In genomic region chr11:68383976-68384501, GRCh38 we compare ENCODE assay signal across 9 cellular contexts.
DNase-seq lines count a peak whose midpoint lies in the region; ATAC-seq and TF ChIP-seq lines count a peak whose summit lies in the region.
"Had no signal": no experiment of that assay in that cellular context is flagged by ENCODE, and none has a peak within 500 bp of the region (broad histone marks: within the 10 kb centered on the region; RNA-seq: fewer than 3 reads in every experiment).

No MANE protein-coding gene starts in this region.

- ATAC-seq in GM18517 (IDR thresholded peaks at IDR 0.05; ENCODE audit: unreplicated experiment) (no peak), HG03175 (IDR thresholded peaks at IDR 0.05; ENCODE audit: unreplicated experiment) (no peak)

- TF ChIP-seq CTCF in Calu3 (IDR thresholded peaks at IDR 0.05; ENCODE audit: unreplicated experiment) (peak; percentile 97), lower leg skin (IDR thresholded peaks at IDR 0.05) (peak in 1 of 3 donors; percentile 72)

- 2 to 7% methylated on average over 8 of the region's 9 CpGs for WGBS in lower leg skin, 2 donors

- H3K36me3 Mint-ChIP-seq in Calu3 (ENCODE audit: insufficient read depth, unreplicated experiment) = peaks cover 23% of the 10 kb centered on the region

- H3K4me3 ChIP-seq in lower leg skin (ENCODE audit: low read depth, poor library complexity, severe bottlenecking) = no peak overlapping the region

- no peaks in the 10 kb centered on the region for H3K9me3 Mint-ChIP-seq in Calu3 (ENCODE audit: low read depth, unreplicated experiment)
- H3K9me3 Mint-ChIP-seq: T-helper 1 cell treated with Interleukin-12 subunit alpha and Interleukin-12 subunit beta and Interleukin-4 antibody, amounts not matched to agents 30 μg/mL and 1 μg/mL, for 36 hours had no signal

- no peak for TF ChIP-seq POLR2A in lower leg skin (IDR thresholded peaks at IDR 0.05)

- CTCF ChIA-PET in Calu3 (lab: Charles Lee) = no interaction called here

- DNase-seq in Calu3 (peak; percentile 83), cerebellum (ENCODE audit: low spot score) (peak; percentile 67), lower leg skin (ENCODE audit: low spot score in 2 of 2) (peak; percentile 55 to 92)
- DNase-seq in activated CD4-positive, alpha-beta T cell treated with anti-CD3 and anti-CD28 coated beads for 24 hours (ENCODE audit: low read depth in 2 of 2) = peak; percentile 53 to 62
- peak; percentile 18 to 21 for DNase-seq in stimulated activated CD8-positive, alpha-beta memory T cell treated with anti-CD3 and anti-CD28 coated beads, Interleukin-15, amount 100 ng/mL, for 48 hours (ENCODE audit: low read depth in 2 of 2)

- BruUV-seq in Calu3 (replicated peaks; lab: Mats Ljungman, UMichigan) = no TSS peak

- H3K27me3 Mint-ChIP-seq in Calu3 (ENCODE audit: unreplicated experiment) = no peaks in the 10 kb centered on the region

- H3K4me3 Mint-ChIP-seq in Calu3 (ENCODE audit: low read depth, unreplicated experiment) = no peak overlapping the region
- H3K4me3 Mint-ChIP-seq: T-helper 1 cell treated with Interleukin-12 subunit alpha and Interleukin-12 subunit beta and Interleukin-4 antibody, amounts not matched to agents 30 μg/mL and 1 μg/mL, for 36 hours had no signal

- peak; percentile 92 for TF ChIP-seq RAD21 in Ishikawa (IDR thresholded peaks at IDR 0.05; ENCODE audit: low read depth)

- TF ChIP-seq EP300 in Ishikawa (IDR thresholded peaks at IDR 0.05; ENCODE audit: borderline replicate concordance) = no peak

- H3K4me1 Mint-ChIP-seq in Calu3 (ENCODE audit: low read depth, unreplicated experiment) = peaks cover 25% of the 10 kb centered on the region

- no peak overlapping the region for H3K27ac Mint-ChIP-seq in Calu3 (ENCODE audit: unreplicated experiment)
- H3K27ac Mint-ChIP-seq: T-helper 1 cell treated with Interleukin-12 subunit alpha and Interleukin-12 subunit beta and Interleukin-4 antibody, amounts not matched to agents 30 μg/mL and 1 μg/mL, for 36 hours had no signal

- intact Hi-C loops in Calu3 (cut with micrococcal nuclease; ENCODE audit: unreplicated experiment) (loop anchor here (10.0 kb wide), 1 partner anchor 69 kb away; the partner anchor contains the start of gene LRP5), lower leg skin (cut with DNase I; ENCODE audit: low total_unique reads) (loop anchor here (2.0 kb wide), 1 partner anchor 125 kb away; no protein-coding TSS in a partner anchor)

TF ChIP-seq in Ishikawa, 13 proteins besides CTCF, POLR2A, EP300 and RAD21:
- TF ChIP-seq YY1 (IDR thresholded peaks at IDR 0.05; ENCODE audit: low read depth) (no peak), USF1 (IDR thresholded peaks at IDR 0.05) (no peak), MAX (IDR thresholded peaks at IDR 0.05) (no peak), TEAD4 (IDR thresholded peaks at IDR 0.05) (no peak), NFIC (IDR thresholded peaks at IDR 0.05) (no peak), FOXM1 (IDR thresholded peaks at IDR 0.05; ENCODE audit: borderline replicate concordance, low read depth) (no peak), TCF12 (IDR thresholded peaks at IDR 0.05; ENCODE audit: low read depth) (no peak), EGR1 (IDR thresholded peaks at IDR 0.05) (no peak), ZBTB7A (IDR thresholded peaks at IDR 0.05; ENCODE audit: low read depth) (no peak), REST (IDR thresholded peaks at IDR 0.05; ENCODE audit: low read depth) (no peak), CREB1 (IDR thresholded peaks at IDR 0.05; ENCODE audit: low read depth) (no peak), TAF1 (IDR thresholded peaks at IDR 0.05; ENCODE audit: low read depth) (no peak)

Comparison
In these comparisons a context has a peak if more than half of its experiments do, and no peak if none do; other contexts are left out.
1. DNase-seq: peak in every context shown above with its lines; median percentile 83 in Calu3; 74 in lower leg skin; 67 in cerebellum; 58 in activated CD4-positive, alpha-beta T cell treated with anti-CD3 and anti-CD28 coated beads for 24 hours; 20 in stimulated activated CD8-positive, alpha-beta memory T cell treated with anti-CD3 and anti-CD28 coated beads, Interleukin-15, amount 100 ng/mL, for 48 hours.